Comparison of ENCODE assay signal across 23 cellular contexts in the genomic region with DNA sequence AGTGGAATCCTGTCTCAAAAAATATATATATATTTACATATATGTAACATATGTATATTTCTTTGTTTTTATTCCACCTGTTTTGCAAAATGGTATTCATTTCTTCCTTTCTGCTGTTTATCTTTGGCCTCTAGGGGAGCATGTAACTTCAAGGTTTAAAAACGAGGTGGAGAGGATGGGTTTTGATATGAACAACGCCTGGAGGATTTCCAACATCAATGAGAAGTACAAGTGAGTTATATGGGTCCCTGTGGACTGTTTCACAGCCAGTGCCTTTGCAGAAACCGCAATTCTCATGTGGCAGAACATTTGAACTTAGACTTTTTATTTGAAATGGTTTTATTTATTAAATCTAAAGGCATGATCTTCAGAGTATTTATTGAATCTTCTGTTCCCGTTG.
DNase-seq lines count a peak whose midpoint lies in the region; ATAC-seq and TF ChIP-seq lines count a peak whose summit lies in the region.
"Had no signal": no experiment of that assay in that cellular context is flagged by ENCODE, and none has a peak within 500 bp of the region (broad histone marks: within the 10 kb centered on the region; RNA-seq: fewer than 3 reads in every experiment).

No MANE protein-coding gene starts in this region.

- CTCF ChIA-PET in CD4-positive, alpha-beta memory T cell (lab: Charles Lee; ENCODE audit: partially characterized antibody), result no interaction called here
- CTCF ChIA-PET in activated CD4-positive, alpha-beta memory T cell treated with anti-CD3 and anti-CD28 coated beads, Interleukin-2, amount 10 ng/mL, durations not matched to agents 7 days and 5 days (lab: Charles Lee), result interaction anchor here (0.7 to 1.3 kb wide), 2 partner anchors 14 to 90 kb away, joined by 3 to 4 read pairs; no protein-coding TSS in a partner anchor

- no peaks in the 10 kb centered on the region for H3K9me2 ChIP-seq in GM23248 (ENCODE audit: insufficient read depth)

- peak; percentile 45 for DNase-seq in GM23248
- peak; percentile 39 for DNase-seq in kidney tubule cell (ENCODE audit: low spot score)
- no peak for DNase-seq in CD4-positive, alpha-beta memory T cell
- DNase-seq in activated CD4-positive, alpha-beta memory T cell treated with anti-CD3 and anti-CD28 coated beads, Interleukin-2, amount 10 ng/mL, durations not matched to agents 7 days and 5 days, result no peak
- DNase-seq in ecto neural progenitor cell (ENCODE audit: low spot score), result no peak
- DNase-seq: activated CD4-positive, CD25-positive, alpha-beta regulatory T cell treated with anti-CD3 and anti-CD28 coated beads, Interleukin-2, amount 50 U/mL, for 72 hours; activated naive CD4-positive, alpha-beta T cell; CD8-positive, alpha-beta memory T cell; cortex of kidney; esophagus squamous epithelium; H7; hippocampal formation; kidney glomerular epithelial cell; NCI-H2081 treated with DMSO at 0.1 percent for 48 hours; stimulated activated CD4-positive, alpha-beta T cell treated with anti-CD3 and anti-CD28 coated beads, Interleukin-15, amount 100 ng/mL, for 24 hours; T-helper 17 cell; upper lobe of left lung had no signal

- intact Hi-C loops in CD4-positive, alpha-beta memory T cell (cut with micrococcal nuclease), result no loop called here

- peaks cover 7% of the 10 kb centered on the region; the same call in 1 of the 2 replicates for H4K20me1 ChIP-seq in GM23248 (ENCODE audit: insufficient read depth)

- peaks cover 28% of the 10 kb centered on the region for H3K4me1 ChIP-seq in GM23248 (ENCODE audit: insufficient read depth)
- no peaks in the 10 kb centered on the region for H3K4me1 ChIP-seq in CD4-positive, alpha-beta memory T cell (ENCODE audit: insufficient read depth, low read length)

- peaks cover 28% of the 10 kb centered on the region for H3F3A ChIP-seq in GM23248 (ENCODE audit: insufficient read depth)

- no peak overlapping the region for H3K4me3 ChIP-seq in GM23248
- H3K4me3 ChIP-seq in CD4-positive, alpha-beta memory T cell (ENCODE audit: low read length in 2 of 2), result no peak overlapping the region
- H3K4me3 ChIP-seq: esophagus squamous epithelium, neural progenitor cell, upper lobe of left lung had no signal

- no peaks in the 10 kb centered on the region for H3K27me3 Mint-ChIP-seq in CD4-positive, alpha-beta memory T cell
- no peaks in the 10 kb centered on the region for H3K27me3 Mint-ChIP-seq in activated CD4-positive, alpha-beta memory T cell treated with anti-CD3 and anti-CD28 coated beads, Interleukin-2, amount 10 ng/mL, durations not matched to agents 7 days and 5 days
- H3K27me3 Mint-ChIP-seq: CD8-positive, alpha-beta memory T cell; stimulated activated naive CD8-positive, alpha-beta T cell treated with anti-CD3 and anti-CD28 coated beads, Interleukin-15, Interleukin-2, amounts not matched to agents 100 ng/mL and 50 ng/mL, for 24 hours; T-helper 17 cell had no signal

- H3K79me2 ChIP-seq in GM23248 (ENCODE audit: insufficient read depth), result 0 out of 2 replicates have a peak, but pooled peaks cover 8% of the 10 kb centered on the region

- no peak overlapping the region for H3K9ac ChIP-seq in GM23248
- H3K9ac ChIP-seq: neural progenitor cell had no signal

- WGBS in GM23248 (ENCODE audit: low coverage in 1 of 2, low lambda C conversion rate in 2 of 2, missing lambda C conversion rate in 2 of 2), 2 experiments, result 60 to 62% methylated on average over 4 of the region's 4 CpGs

- no peaks in the 10 kb centered on the region for H3K9me3 ChIP-seq in GM23248 (ENCODE audit: low read depth)
- no peaks in the 10 kb centered on the region for H3K9me3 ChIP-seq in CD4-positive, alpha-beta memory T cell (ENCODE audit: control insufficient read depth in 1 of 2, low read length in 2 of 2)
- H3K9me3 ChIP-seq: esophagus squamous epithelium, upper lobe of left lung had no signal

- no peak overlapping the region for H2AFZ ChIP-seq in GM23248
- H2AFZ ChIP-seq: neural progenitor cell had no signal

- H3K36me3 ChIP-seq in GM23248 (ENCODE audit: low read depth), result peaks cover 16% of the 10 kb centered on the region; the same call in 1 of the 2 replicates
- peaks cover 19% of the 10 kb centered on the region for H3K36me3 ChIP-seq in CD4-positive, alpha-beta memory T cell (ENCODE audit: insufficient read depth, low read length)

- peaks cover 29 to 56% of the 10 kb centered on the region in 2 donors for H3K36me3 Mint-ChIP-seq in CD4-positive, alpha-beta memory T cell
- peaks cover 10% of the 10 kb centered on the region for H3K36me3 Mint-ChIP-seq in activated CD4-positive, alpha-beta memory T cell treated with anti-CD3 and anti-CD28 coated beads, Interleukin-2, amount 10 ng/mL, durations not matched to agents 7 days and 5 days (ENCODE audit: low read depth)

- H3K4me2 ChIP-seq in GM23248 (ENCODE audit: unreplicated experiment), result no peak overlapping the region
- H3K4me2 ChIP-seq: neural progenitor cell had no signal

- H3K27ac Mint-ChIP-seq in CD4-positive, alpha-beta memory T cell, result peak overlapping the region in 3 of 7 donors; percentile 19 to 48 (median 26)
- no peak overlapping the region for H3K27ac Mint-ChIP-seq in activated CD4-positive, alpha-beta memory T cell treated with anti-CD3 and anti-CD28 coated beads, Interleukin-2, amount 10 ng/mL, durations not matched to agents 7 days and 5 days
- H3K27ac Mint-ChIP-seq: neural progenitor cell; stimulated activated naive CD8-positive, alpha-beta T cell treated with anti-CD3 and anti-CD28 coated beads, Interleukin-15, Interleukin-2, amounts not matched to agents 100 ng/mL and 50 ng/mL, for 24 hours; T-helper 17 cell had no signal

- no peak for ATAC-seq in HG03095 (IDR thresholded peaks at IDR 0.05; ENCODE audit: unreplicated experiment)
- ATAC-seq: T-helper 17 cell had no signal

- H3K4me3 Mint-ChIP-seq in CD4-positive, alpha-beta memory T cell, result no peak overlapping the region
- H3K4me3 Mint-ChIP-seq in activated CD4-positive, alpha-beta memory T cell treated with anti-CD3 and anti-CD28 coated beads, Interleukin-2, amount 10 ng/mL, durations not matched to agents 7 days and 5 days, result no peak overlapping the region
- H3K4me3 Mint-ChIP-seq: CD8-positive, alpha-beta memory T cell; neural progenitor cell; stimulated activated naive CD8-positive, alpha-beta T cell treated with anti-CD3 and anti-CD28 coated beads, Interleukin-15, Interleukin-2, amounts not matched to agents 100 ng/mL and 50 ng/mL, for 24 hours; T-helper 17 cell had no signal

- H3K27me3 ChIP-seq in GM23248 (replicated peaks; ENCODE audit: insufficient read depth), result no peaks in the 10 kb centered on the region
- H3K27me3 ChIP-seq in CD4-positive, alpha-beta memory T cell (ENCODE audit: insufficient read depth, low read length), result no peaks in the 10 kb centered on the region
- H3K27me3 ChIP-seq: esophagus squamous epithelium, neural progenitor cell, upper lobe of left lung had no signal

- H3K4me1 Mint-ChIP-seq in CD4-positive, alpha-beta memory T cell, result peaks cover 0 to 6% (median 0%) of the 10 kb centered on the region in 4 donors
- H3K4me1 Mint-ChIP-seq in activated CD4-positive, alpha-beta memory T cell treated with anti-CD3 and anti-CD28 coated beads, Interleukin-2, amount 10 ng/mL, durations not matched to agents 7 days and 5 days, result peaks cover 9% of the 10 kb centered on the region

- TF ChIP-seq CTCF in C4-2B (conservative IDR thresholded peaks at IDR 0.05) (peak; percentile 56), VCaP (conservative IDR thresholded peaks at IDR 0.05) (peak; percentile 60)

- H3K9me3 Mint-ChIP-seq in CD4-positive, alpha-beta memory T cell, result no peaks in the 10 kb centered on the region
- H3K9me3 Mint-ChIP-seq in activated CD4-positive, alpha-beta memory T cell treated with anti-CD3 and anti-CD28 coated beads, Interleukin-2, amount 10 ng/mL, durations not matched to agents 7 days and 5 days, result no peaks in the 10 kb centered on the region
- H3K9me3 Mint-ChIP-seq: CD8-positive, alpha-beta memory T cell; neural progenitor cell; stimulated activated naive CD8-positive, alpha-beta T cell treated with anti-CD3 and anti-CD28 coated beads, Interleukin-15, Interleukin-2, amounts not matched to agents 100 ng/mL and 50 ng/mL, for 24 hours had no signal

- H3K27ac ChIP-seq in C4-2B (no peak overlapping the region), GM23248 (no peak overlapping the region), VCaP (0 out of 2 replicates have a peak overlapping the region, but pooled peaks have one; percentile 9)
- no peak overlapping the region for H3K27ac ChIP-seq in CD4-positive, alpha-beta memory T cell (ENCODE audit: low read depth, low read length)
- H3K27ac ChIP-seq: esophagus squamous epithelium, neural progenitor cell, RWPE1, upper lobe of left lung had no signal

- POLR2A ChIA-PET in CD4-positive, alpha-beta memory T cell (lab: Charles Lee; ENCODE audit: partially characterized antibody), result no interaction called here
- POLR2A ChIA-PET in activated CD4-positive, alpha-beta memory T cell treated with anti-CD3 and anti-CD28 coated beads, Interleukin-2, amount 10 ng/mL, durations not matched to agents 7 days and 5 days (lab: Charles Lee), result no interaction called here

- in situ Hi-C loops in GM23248 (cut with MboI), result no loop called here

Comparison
In these comparisons a context has a peak if more than half of its experiments do, and no peak if none do; other contexts are left out.
1. DNase-seq: peak in GM23248 (single experiment) and kidney tubule cell (single experiment); none in CD4-positive, alpha-beta memory T cell (0 of 5), activated CD4-positive, alpha-beta memory T cell treated with anti-CD3 and anti-CD28 coated beads, Interleukin-2, amount 10 ng/mL, durations not matched to agents 7 days and 5 days (single experiment) and ecto neural progenitor cell (single experiment).